ENCODE assay signal across 1 cellular context in the genomic region with DNA sequence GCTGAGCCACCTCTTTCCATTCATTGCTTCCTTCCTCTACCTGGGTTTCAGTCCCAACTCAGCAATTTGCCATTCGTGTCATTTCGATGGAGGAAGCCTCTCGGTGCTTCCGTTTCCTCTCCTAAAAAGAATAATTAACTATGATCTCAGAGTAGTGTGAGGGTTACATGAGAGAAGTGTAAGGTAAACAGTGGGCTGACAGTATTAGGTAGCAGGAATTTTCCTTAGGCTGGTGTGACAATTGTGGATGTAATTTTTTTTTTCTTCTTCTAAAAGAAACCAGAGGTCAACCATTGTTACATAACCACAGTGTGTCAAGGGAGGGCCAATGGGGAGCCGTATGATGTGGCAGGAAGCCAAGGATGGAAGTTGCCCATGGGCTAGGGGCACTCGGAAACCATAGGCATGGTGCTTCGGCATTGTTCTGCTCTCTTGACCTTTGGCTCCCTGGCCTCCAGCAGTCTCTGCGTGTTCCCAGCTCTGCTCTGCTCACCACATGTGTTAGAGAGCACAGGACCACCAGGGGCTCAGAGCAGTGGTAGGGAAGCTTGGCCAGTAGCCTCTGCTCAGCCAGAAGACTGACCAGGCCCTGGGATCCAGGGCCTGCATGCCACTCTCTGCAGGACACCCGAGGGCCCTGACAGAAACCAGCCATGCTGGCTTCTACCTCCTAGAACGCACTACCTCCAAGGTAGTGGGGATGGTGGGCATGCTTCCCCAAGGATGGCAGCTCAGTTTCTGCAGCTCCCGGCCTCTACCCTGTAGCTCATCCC.
TF ChIP-seq lines count a peak whose summit lies in the region.

No MANE protein-coding gene starts in this region.

TF ChIP-seq in HepG2, 621 proteins besides CTCF, POLR2A, EP300 and RAD21 (continued from another document and continues in another):
- TF ChIP-seq ZNF407 (CRISPR knock-in tag; IDR thresholded peaks at IDR 0.05; ENCODE audit: not compliant biosample characterization) (peak; percentile 32), PHF8 (CRISPR knock-in tag; IDR thresholded peaks at IDR 0.05) (peak; percentile 65), POGZ (CRISPR knock-in tag; IDR thresholded peaks at IDR 0.05) (peak; percentile 44; the same call in 1 of the 2 replicates), RBM39 (IDR thresholded peaks at IDR 0.05; ENCODE audit: low read depth, low read length, poor library complexity, severe bottlenecking) (no peak), GABPB1 (CRISPR knock-in tag; IDR thresholded peaks at IDR 0.05) (peak; percentile 13; the same call in 1 of the 2 replicates), ZBTB20 (CRISPR knock-in tag; IDR thresholded peaks at IDR 0.05; ENCODE audit: borderline replicate concordance, low read depth) (peak; percentile 79), ASH2L (IDR thresholded peaks at IDR 0.05; ENCODE audit: insufficient read length, low read depth, low read length) (peak; percentile 92), MIXL1 (CRISPR knock-in tag; IDR thresholded peaks at IDR 0.05) (peak; percentile 91), HDAC6 (IDR thresholded peaks at IDR 0.05; ENCODE audit: low read depth, low read length) (no peak), FOXM1 (CRISPR knock-in tag; IDR thresholded peaks at IDR 0.05) (no peak), NR2F6 (IDR thresholded peaks at IDR 0.05) (peak; percentile 98), NR2F6 (CRISPR knock-in tag; IDR thresholded peaks at IDR 0.05) (peak; percentile 98), ZNF839 (CRISPR knock-in tag; IDR thresholded peaks at IDR 0.05; ENCODE audit: borderline replicate concordance) (peak; percentile 25; the same call in 1 of the 2 replicates), HIVEP1 (CRISPR knock-in tag; IDR thresholded peaks at IDR 0.05) (peak; percentile 20; the same call in 1 of the 2 replicates), SETDB1 (CRISPR knock-in tag; IDR thresholded peaks at IDR 0.05; ENCODE audit: borderline replicate concordance) (no peak), RFXANK (CRISPR knock-in tag; IDR thresholded peaks at IDR 0.05) (peak; percentile 65; the same call in 1 of the 2 replicates), ZGPAT (CRISPR knock-in tag; IDR thresholded peaks at IDR 0.05) (peak; percentile 93), FOXJ3 (CRISPR knock-in tag; IDR thresholded peaks at IDR 0.05; ENCODE audit: borderline replicate concordance) (peak; percentile 12; the same call in 1 of the 2 replicates), ZNF891 (CRISPR knock-in tag; IDR thresholded peaks at IDR 0.05) (peak; percentile 76; the same call in 1 of the 2 replicates), RXRA (CRISPR knock-in tag; IDR thresholded peaks at IDR 0.05) (peak; percentile 93), SOX6 (IDR thresholded peaks at IDR 0.05) (no peak), SOX6 (CRISPR knock-in tag; IDR thresholded peaks at IDR 0.05) (peak; percentile 97), ZNF784 (CRISPR knock-in tag; IDR thresholded peaks at IDR 0.05; ENCODE audit: borderline replicate concordance) (peak; percentile 72; the same call in 1 of the 2 replicates), MBD4 (IDR thresholded peaks at IDR 0.05; ENCODE audit: borderline replicate concordance, low read length) (no peak), ZNF558 (CRISPR knock-in tag; IDR thresholded peaks at IDR 0.05; ENCODE audit: borderline replicate concordance) (no peak), NCOA5 (CRISPR knock-in tag; IDR thresholded peaks at IDR 0.05) (no peak), ZNF331 (CRISPR knock-in tag; IDR thresholded peaks at IDR 0.05) (peak; percentile 73), XRCC5 (optimal IDR thresholded peaks at IDR 0.05; ENCODE audit: low read length) (peak; percentile 80), POLR2G (IDR thresholded peaks at IDR 0.05; ENCODE audit: low read depth, low read length) (peak; percentile 58), ZFP36L1 (CRISPR knock-in tag; IDR thresholded peaks at IDR 0.05) (no peak), KDM6A (CRISPR knock-in tag; IDR thresholded peaks at IDR 0.05; ENCODE audit: low read depth) (0 out of 2 replicates have a peak, but pooled peaks have one; percentile 60), NFIC (IDR thresholded peaks at IDR 0.05; ENCODE audit: low read length) (peak; percentile 89), ZFP36 (IDR thresholded peaks at IDR 0.05; ENCODE audit: borderline replicate concordance, low read depth, low read length, partially characterized antibody) (no peak), KMT2A (CRISPR knock-in tag; IDR thresholded peaks at IDR 0.05) (peak; percentile 59; the same call in 1 of the 2 replicates), GATA4 (IDR thresholded peaks at IDR 0.05; ENCODE audit: borderline replicate concordance, low read depth) (no peak), CBX1 (IDR thresholded peaks at IDR 0.05; ENCODE audit: low read depth) (peak; percentile 84), TBX2 (CRISPR knock-in tag; IDR thresholded peaks at IDR 0.05; ENCODE audit: borderline replicate concordance) (peak; percentile 96), ZSCAN12 (CRISPR knock-in tag; IDR thresholded peaks at IDR 0.05) (no peak), ZNF580 (CRISPR knock-in tag; IDR thresholded peaks at IDR 0.05; ENCODE audit: borderline replicate concordance, low read depth) (peak; percentile 95; the same call in 1 of the 2 replicates), JDP2 (CRISPR knock-in tag; IDR thresholded peaks at IDR 0.05; ENCODE audit: borderline replicate concordance) (no peak), SP5 (CRISPR knock-in tag; IDR thresholded peaks at IDR 0.05; ENCODE audit: borderline replicate concordance, low read depth) (no peak), NONO (IDR thresholded peaks at IDR 0.05) (no peak), NONO (CRISPR knock-in tag; conservative IDR thresholded peaks at IDR 0.05) (peak; percentile 81; the same call in 1 of the 2 replicates), ZNF768 (CRISPR knock-in tag; IDR thresholded peaks at IDR 0.05) (peak; percentile 46; the same call in 1 of the 2 replicates), EEA1 (CRISPR knock-in tag; IDR thresholded peaks at IDR 0.05; ENCODE audit: borderline replicate concordance) (no peak), ZNF124 (CRISPR knock-in tag; IDR thresholded peaks at IDR 0.05) (peak; percentile 88; the same call in 1 of the 2 replicates), ZMYM2 (CRISPR knock-in tag; IDR thresholded peaks at IDR 0.05) (no peak), ZFP1 (CRISPR knock-in tag; IDR thresholded peaks at IDR 0.05) (peak; percentile 86; the same call in 1 of the 2 replicates), HNRNPL (IDR thresholded peaks at IDR 0.05; ENCODE audit: low read depth, low read length) (peak; percentile 91)
- TF ChIP-seq, protein P1, sequence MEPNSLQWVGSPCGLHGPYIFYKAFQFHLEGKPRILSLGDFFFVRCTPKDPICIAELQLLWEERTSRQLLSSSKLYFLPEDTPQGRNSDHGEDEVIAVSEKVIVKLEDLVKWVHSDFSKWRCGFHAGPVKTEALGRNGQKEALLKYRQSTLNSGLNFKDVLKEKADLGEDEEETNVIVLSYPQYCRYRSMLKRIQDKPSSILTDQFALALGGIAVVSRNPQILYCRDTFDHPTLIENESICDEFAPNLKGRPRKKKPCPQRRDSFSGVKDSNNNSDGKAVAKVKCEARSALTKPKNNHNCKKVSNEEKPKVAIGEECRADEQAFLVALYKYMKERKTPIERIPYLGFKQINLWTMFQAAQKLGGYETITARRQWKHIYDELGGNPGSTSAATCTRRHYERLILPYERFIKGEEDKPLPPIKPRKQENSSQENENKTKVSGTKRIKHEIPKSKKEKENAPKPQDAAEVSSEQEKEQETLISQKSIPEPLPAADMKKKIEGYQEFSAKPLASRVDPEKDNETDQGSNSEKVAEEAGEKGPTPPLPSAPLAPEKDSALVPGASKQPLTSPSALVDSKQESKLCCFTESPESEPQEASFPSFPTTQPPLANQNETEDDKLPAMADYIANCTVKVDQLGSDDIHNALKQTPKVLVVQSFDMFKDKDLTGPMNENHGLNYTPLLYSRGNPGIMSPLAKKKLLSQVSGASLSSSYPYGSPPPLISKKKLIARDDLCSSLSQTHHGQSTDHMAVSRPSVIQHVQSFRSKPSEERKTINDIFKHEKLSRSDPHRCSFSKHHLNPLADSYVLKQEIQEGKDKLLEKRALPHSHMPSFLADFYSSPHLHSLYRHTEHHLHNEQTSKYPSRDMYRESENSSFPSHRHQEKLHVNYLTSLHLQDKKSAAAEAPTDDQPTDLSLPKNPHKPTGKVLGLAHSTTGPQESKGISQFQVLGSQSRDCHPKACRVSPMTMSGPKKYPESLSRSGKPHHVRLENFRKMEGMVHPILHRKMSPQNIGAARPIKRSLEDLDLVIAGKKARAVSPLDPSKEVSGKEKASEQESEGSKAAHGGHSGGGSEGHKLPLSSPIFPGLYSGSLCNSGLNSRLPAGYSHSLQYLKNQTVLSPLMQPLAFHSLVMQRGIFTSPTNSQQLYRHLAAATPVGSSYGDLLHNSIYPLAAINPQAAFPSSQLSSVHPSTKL (CRISPR knock-in tag; IDR thresholded peaks at IDR 0.05): peak; percentile 89
- TF ChIP-seq, protein P2, sequence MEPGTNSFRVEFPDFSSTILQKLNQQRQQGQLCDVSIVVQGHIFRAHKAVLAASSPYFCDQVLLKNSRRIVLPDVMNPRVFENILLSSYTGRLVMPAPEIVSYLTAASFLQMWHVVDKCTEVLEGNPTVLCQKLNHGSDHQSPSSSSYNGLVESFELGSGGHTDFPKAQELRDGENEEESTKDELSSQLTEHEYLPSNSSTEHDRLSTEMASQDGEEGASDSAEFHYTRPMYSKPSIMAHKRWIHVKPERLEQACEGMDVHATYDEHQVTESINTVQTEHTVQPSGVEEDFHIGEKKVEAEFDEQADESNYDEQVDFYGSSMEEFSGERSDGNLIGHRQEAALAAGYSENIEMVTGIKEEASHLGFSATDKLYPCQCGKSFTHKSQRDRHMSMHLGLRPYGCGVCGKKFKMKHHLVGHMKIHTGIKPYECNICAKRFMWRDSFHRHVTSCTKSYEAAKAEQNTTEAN (CRISPR knock-in tag; conservative IDR thresholded peaks at IDR 0.05): peak; percentile 100
